In the genomic region with DNA sequence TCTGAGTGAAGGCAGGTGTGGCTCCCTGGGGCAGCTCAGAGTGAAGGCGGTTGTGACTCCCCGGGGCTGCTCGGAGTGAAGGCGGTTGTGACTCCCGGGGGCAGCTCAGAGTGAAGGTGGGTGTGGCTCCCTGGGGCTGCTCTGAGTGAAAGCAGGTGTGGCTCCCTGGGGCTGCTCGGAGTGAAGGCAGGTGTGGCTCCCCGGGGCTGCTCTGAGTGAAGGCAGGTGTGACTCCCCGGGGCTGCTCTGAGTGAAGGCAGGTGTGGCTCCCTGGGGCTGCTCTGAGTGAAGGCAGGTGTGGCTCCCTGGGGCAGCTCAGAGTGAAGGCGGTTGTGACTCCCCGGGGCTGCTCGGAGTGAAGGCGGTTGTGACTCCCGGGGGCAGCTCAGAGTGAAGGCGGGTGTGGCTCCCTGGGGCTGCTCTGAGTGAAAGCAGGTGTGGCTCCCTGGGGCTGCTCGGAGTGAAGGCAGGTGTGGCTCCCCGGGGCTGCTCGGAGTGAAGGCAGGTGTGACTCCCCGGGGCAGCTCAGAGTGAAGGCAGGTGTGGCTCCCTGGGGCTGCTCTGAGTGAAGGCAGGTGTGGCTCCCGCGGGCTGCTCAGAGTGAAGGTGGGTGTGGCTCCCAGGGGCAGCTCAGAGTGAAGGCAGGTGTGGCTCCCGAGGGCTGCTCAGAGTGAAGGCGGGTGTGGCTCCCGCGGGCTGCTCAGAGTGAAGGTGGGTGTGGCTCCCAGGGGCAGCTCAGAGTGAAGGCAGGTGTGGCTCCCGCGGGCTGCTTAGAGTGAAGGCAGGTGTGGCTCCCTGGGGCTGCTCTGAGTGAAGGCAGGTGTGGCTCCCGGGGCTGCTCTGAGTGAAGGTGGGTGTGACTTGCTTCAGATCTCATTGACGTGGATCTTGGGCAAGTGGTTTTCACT, we compare ENCODE assay signal across 8 cellular contexts.
DNase-seq lines count a peak whose midpoint lies in the region; ATAC-seq and TF ChIP-seq lines count a peak whose summit lies in the region.
"Not testable (repeated sequence)": the region's sequence is repeated elsewhere in the genome, so short reads cannot be mapped to it uniquely, and the experiment has no call there.

No MANE protein-coding gene starts in this region.

- not testable (repeated sequence) for H3K4me1 ChIP-seq in right cardiac atrium (ENCODE audit: control insufficient read depth, insufficient read depth, low read length)
- H3K4me1 ChIP-seq in mucosa of rectum (ENCODE audit: control insufficient read depth in 2 of 2, insufficient read depth in 2 of 2, low read length in 2 of 2): peaks cover 44 to 54% of the 10 kb centered on the region in 2 donors

- H3K9me3 ChIP-seq in right cardiac atrium (ENCODE audit: control insufficient read depth, low read length); mucosa of rectum (ENCODE audit: control insufficient read depth in 2 of 2, low read length in 2 of 2): not testable (repeated sequence)

- intact Hi-C loops in right cardiac atrium (cut with DNase I): loop anchor here in 1 of 4 donors (10.0 kb wide), 1 partner anchor 91 kb away; a partner anchor contains a TSS

- not testable (repeated sequence) for H3K27me3 ChIP-seq in right cardiac atrium (ENCODE audit: control insufficient read depth, insufficient read depth); mucosa of rectum (ENCODE audit: control insufficient read depth in 2 of 2, insufficient read depth in 2 of 2, low read length in 2 of 2)

- not testable (repeated sequence) for H3K27me3 Mint-ChIP-seq in type B pancreatic cell

- DNase-seq in DMS153 treated with DMSO at 0.1 percent for 48 hours (lab: John Stamatoyannopoulos, UW; ENCODE audit: unreplicated experiment): peak; percentile 49
- DNase-seq in NCI-H1092 treated with DMSO at 0.1 percent for 48 hours (lab: John Stamatoyannopoulos, UW): peak; percentile 18
- peak; percentile 73 for DNase-seq in NCI-H2171 (lab: John Stamatoyannopoulos, UW)
- peak; percentile 79 for DNase-seq in NCI-H774 (lab: John Stamatoyannopoulos, UW)
- DNase-seq in SW480 (ENCODE audit: low spot score): peak; percentile 94
- DNase-seq in right cardiac atrium: peak in 2 of 3 donors; percentile 3 to 25
- DNase-seq in type B pancreatic cell (ENCODE audit: extremely low spot score, unreplicated experiment): not testable (repeated sequence)

- H3K27ac Mint-ChIP-seq in type B pancreatic cell: peak overlapping the region; percentile 67

- ATAC-seq in right cardiac atrium: not testable (repeated sequence)

- peaks cover 20% of the 10 kb centered on the region for H3K4me1 Mint-ChIP-seq in type B pancreatic cell (ENCODE audit: unreplicated experiment)

- H3K4me3 Mint-ChIP-seq in type B pancreatic cell: not testable (repeated sequence)

- H3K36me3 Mint-ChIP-seq in type B pancreatic cell: not testable (repeated sequence)

- not testable (repeated sequence) for H3K4me3 ChIP-seq in right cardiac atrium (ENCODE audit: low read length)
- peak overlapping the region in 1 of 2 donors; percentile 17 for H3K4me3 ChIP-seq in mucosa of rectum (ENCODE audit: low read length in 2 of 2)

- not testable (repeated sequence) for H3K9me3 Mint-ChIP-seq in type B pancreatic cell

- not testable (repeated sequence) for H3K27ac ChIP-seq in right cardiac atrium (ENCODE audit: low read length)
- peak overlapping the region; percentile 99 for H3K27ac ChIP-seq in mucosa of rectum (ENCODE audit: low read depth in 2 of 2, low read length in 2 of 2)

- not testable (repeated sequence) for H3K36me3 ChIP-seq in mucosa of rectum (ENCODE audit: control insufficient read depth in 2 of 2, insufficient read depth in 2 of 2, low read length in 2 of 2)

- TF ChIP-seq CTCF in type B pancreatic cell (conservative IDR thresholded peaks at IDR 0.05): not testable (repeated sequence)

- H3K9ac ChIP-seq in mucosa of rectum (ENCODE audit: low read depth in 1 of 2, low read length in 2 of 2): peak overlapping the region; percentile 48 to 76

- WGBS in right cardiac atrium: 60% methylated on average over 23 of the region's 28 CpGs
